21 cellular contexts compared by ENCODE assay signal in genomic region chr2:236940497-236940896, GRCh38.
A peak's percentile ranks its signal among the peaks of the same experiment; 100 is the strongest.
DNase-seq lines count a peak whose midpoint lies in the region; ATAC-seq and TF ChIP-seq lines count a peak whose summit lies in the region.
"Had no signal": no experiment of that assay in that cellular context is flagged by ENCODE, and none has a peak within 500 bp of the region (broad histone marks: within the 10 kb centered on the region; RNA-seq: fewer than 3 reads in every experiment).

No MANE protein-coding gene starts in this region.

- no peak overlapping the region for H3K27ac ChIP-seq in lung (ENCODE audit: low read depth in 1 of 2, low read length in 1 of 2)
- H3K27ac ChIP-seq in effector memory CD4-positive, alpha-beta T cell (ENCODE audit: insufficient read depth, low read length, poor library complexity, severe bottlenecking): no peak overlapping the region

- H3K27me3 Mint-ChIP-seq in activated T-cell treated with anti-CD3 and anti-CD28 coated beads, Interleukin-2, amount 50 U/mL, for 72 hours (ENCODE audit: low read depth): peaks cover 10% of the 10 kb centered on the region
- peaks cover 42% of the 10 kb centered on the region for H3K27me3 Mint-ChIP-seq in osteocyte (ENCODE audit: unreplicated experiment)

- peak; percentile 43 to 72 for ATAC-seq in activated T-cell treated with anti-CD3 and anti-CD28 coated beads, Interleukin-2, amount 50 U/mL, for 72 hours (replicated peaks in 1 of 2)
- no peak for ATAC-seq in lung (ENCODE audit: insufficient read depth, low FRiP score)
- ATAC-seq: Panc1 had no signal

- peak in 1 of 2 donors; percentile 13 for DNase-seq in activated T-cell treated with anti-CD3 and anti-CD28 coated beads, Interleukin-2, amount 50 U/mL, for 72 hours
- DNase-seq in activated T-cell treated with anti-CD3 and anti-CD28 coated beads for 4 hours (no peak), lung (ENCODE audit: low spot score) (peak; percentile 4), osteocyte (ENCODE audit: extremely low spot score, unreplicated experiment) (peak; percentile 53), Ammon's horn (ENCODE audit: low spot score) (no peak), NCI-H2196 treated with DMSO at 0.1 percent for 48 hours (lab: John Stamatoyannopoulos, UW; ENCODE audit: unreplicated experiment) (no peak)
- DNase-seq in stimulated activated CD4-positive, alpha-beta T cell treated with anti-CD3 and anti-CD28 coated beads, Interleukin-4, amount 100 ng/mL, for 1 hour: no peak
- no peak for DNase-seq in effector memory CD4-positive, alpha-beta T cell
- DNase-seq: 8988T; Calu3; CD8-positive, alpha-beta memory T cell; GOT3; HCEC 1CT; KBM-7; MM.1S; NCI-H1092 treated with DMSO at 0.1 percent for 48 hours; NCI-H1436 treated with DMSO at 0.1 percent for 48 hours; NCI-H1930; NCI-H226; SIG-M5 had no signal

- H3K4me1 Mint-ChIP-seq in activated T-cell treated with anti-CD3 and anti-CD28 coated beads, Interleukin-2, amount 50 U/mL, for 72 hours (ENCODE audit: low read depth): peaks cover 34% of the 10 kb centered on the region
- H3K4me1 Mint-ChIP-seq in osteocyte (ENCODE audit: unreplicated experiment): no peaks in the 10 kb centered on the region
- H3K4me1 Mint-ChIP-seq: CD8-positive, alpha-beta memory T cell had no signal

- no peaks in the 10 kb centered on the region for H3K9me3 Mint-ChIP-seq in activated T-cell treated with anti-CD3 and anti-CD28 coated beads, Interleukin-2, amount 50 U/mL, for 72 hours
- H3K9me3 Mint-ChIP-seq in osteocyte (ENCODE audit: unreplicated experiment): no peaks in the 10 kb centered on the region
- H3K9me3 Mint-ChIP-seq: CD8-positive, alpha-beta memory T cell had no signal

- H3K36me3 ChIP-seq in lung (ENCODE audit: control insufficient read depth in 2 of 2, insufficient read depth in 2 of 2, low read length in 2 of 2): no peaks in the 10 kb centered on the region
- H3K36me3 ChIP-seq in effector memory CD4-positive, alpha-beta T cell (ENCODE audit: control insufficient read depth, insufficient read depth, low read length): no peaks in the 10 kb centered on the region

- no peak for TF ChIP-seq CTCF in lung (IDR thresholded peaks at IDR 0.05; ENCODE audit: control extremely low read depth, extremely low read depth)
- TF ChIP-seq CTCF in osteocyte (IDR thresholded peaks at IDR 0.05): no peak

- H3K9me3 ChIP-seq in lung (ENCODE audit: control insufficient read depth in 2 of 2, insufficient read depth in 1 of 2, low read length in 1 of 2): no peaks in the 10 kb centered on the region
- no peaks in the 10 kb centered on the region for H3K9me3 ChIP-seq in effector memory CD4-positive, alpha-beta T cell (ENCODE audit: control insufficient read depth, low read length)

- WGBS in lung, 2 donors: 87 to 100% methylated on average over 1 of the region's 1 CpG

- peaks cover 0 to 1% of the 10 kb centered on the region in 2 donors for H3K4me1 ChIP-seq in lung (ENCODE audit: control insufficient read depth in 2 of 2, insufficient read depth in 2 of 2, low read length in 2 of 2)
- H3K4me1 ChIP-seq in effector memory CD4-positive, alpha-beta T cell (ENCODE audit: control insufficient read depth, insufficient read depth, low read length, poor library complexity, severe bottlenecking): no peaks in the 10 kb centered on the region

- H3K4me3 Mint-ChIP-seq in activated T-cell treated with anti-CD3 and anti-CD28 coated beads, Interleukin-2, amount 50 U/mL, for 72 hours: no peak overlapping the region
- no peak overlapping the region for H3K4me3 Mint-ChIP-seq in osteocyte (ENCODE audit: unreplicated experiment)
- H3K4me3 Mint-ChIP-seq: CD8-positive, alpha-beta memory T cell had no signal

- H3K27me3 ChIP-seq in lung (ENCODE audit: control insufficient read depth, insufficient read depth): no peaks in the 10 kb centered on the region
- H3K27me3 ChIP-seq in effector memory CD4-positive, alpha-beta T cell (replicated peaks; ENCODE audit: control insufficient read depth, insufficient read depth, low read length, poor library complexity, severe bottlenecking): no peaks in the 10 kb centered on the region

- H3K36me3 Mint-ChIP-seq in activated T-cell treated with anti-CD3 and anti-CD28 coated beads, Interleukin-2, amount 50 U/mL, for 72 hours (ENCODE audit: insufficient read depth in 2 of 2): no peaks in the 10 kb centered on the region
- no peaks in the 10 kb centered on the region for H3K36me3 Mint-ChIP-seq in osteocyte (ENCODE audit: unreplicated experiment)
- H3K36me3 Mint-ChIP-seq: CD8-positive, alpha-beta memory T cell had no signal

- no peak overlapping the region for H3K4me3 ChIP-seq in lung
- H3K4me3 ChIP-seq in effector memory CD4-positive, alpha-beta T cell (ENCODE audit: insufficient read depth, low read depth, low read length, poor library complexity, severe bottlenecking): no peak overlapping the region

- H3K27ac Mint-ChIP-seq in activated T-cell treated with anti-CD3 and anti-CD28 coated beads, Interleukin-2, amount 50 U/mL, for 72 hours: no peak overlapping the region
- no peak overlapping the region for H3K27ac Mint-ChIP-seq in osteocyte (ENCODE audit: unreplicated experiment)

Comparison
In these comparisons a context has a peak if more than half of its experiments do, and no peak if none do; other contexts are left out.
1. DNase-seq: peak in lung (single experiment) and osteocyte (single experiment); none in activated T-cell treated with anti-CD3 and anti-CD28 coated beads for 4 hours (single experiment), Ammon's horn (single experiment), NCI-H2196 treated with DMSO at 0.1 percent for 48 hours (single experiment), stimulated activated CD4-positive, alpha-beta T cell treated with anti-CD3 and anti-CD28 coated beads, Interleukin-4, amount 100 ng/mL, for 1 hour (single experiment) and effector memory CD4-positive, alpha-beta T cell (0 of 3).